Comparison of ENCODE assay signal across 21 cellular contexts in the genomic region with DNA sequence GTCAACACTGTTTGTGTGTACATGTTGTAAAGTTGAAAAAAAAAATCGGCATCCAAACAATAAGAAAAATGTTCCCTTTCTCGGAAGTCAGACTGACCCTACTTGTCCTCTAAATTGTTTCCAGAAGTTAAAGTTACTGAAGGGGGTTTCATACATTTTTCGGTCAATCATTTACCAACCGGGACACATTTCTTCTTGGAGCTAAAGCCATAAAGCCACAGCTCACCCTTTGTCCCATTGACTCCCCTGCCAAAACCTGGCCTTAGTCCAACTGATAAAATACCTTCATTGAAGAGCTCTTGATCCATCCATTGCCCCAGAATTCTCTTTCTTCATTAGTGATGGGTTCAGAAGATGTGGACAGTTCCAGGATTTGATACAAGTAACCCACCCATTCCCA.
"Had no signal": no experiment of that assay in that cellular context is flagged by ENCODE, and none has a peak within 500 bp of the region (broad histone marks: within the 10 kb centered on the region; RNA-seq: fewer than 3 reads in every experiment).

No MANE protein-coding gene starts in this region.

- H3K4me2 ChIP-seq: SK-N-SH had no signal

- H3K9ac ChIP-seq: SK-N-SH had no signal

- H3K9me3 ChIP-seq: lower lobe of right lung, prostate gland, sigmoid colon, SK-N-SH, spleen, thoracic aorta had no signal

- H3K36me3 Mint-ChIP-seq: activated naive CD8-positive, alpha-beta T cell treated with anti-CD3 and anti-CD28 coated beads for 36 hours; stimulated activated memory B cell treated with anti-CD40 and anti-IgM and Interleukin-4, amounts not matched to agents 10 μg/mL and 1 μg/mL and 100 μg/mL, for 72 hours; T-cell; WTC11 had no signal

- H3K9me3 Mint-ChIP-seq: activated CD4-positive, alpha-beta memory T cell treated with anti-CD3 and anti-CD28 coated beads, Interleukin-2, amount 10 ng/mL, durations not matched to agents 7 days and 5 days; activated naive CD8-positive, alpha-beta T cell treated with anti-CD3 and anti-CD28 coated beads for 36 hours; activated T-helper 17 cell treated with anti-CD3 and anti-CD28 coated beads, Interleukin-2, amount 50 U/mL, for 72 hours; nephron progenitor cell; stimulated activated memory B cell treated with anti-CD40 and anti-IgM and Interleukin-4, amounts not matched to agents 10 μg/mL and 1 μg/mL and 100 μg/mL, for 72 hours; T-cell; WTC11 had no signal

- H3K4me3 Mint-ChIP-seq: activated CD4-positive, alpha-beta memory T cell treated with anti-CD3 and anti-CD28 coated beads, Interleukin-2, amount 10 ng/mL, durations not matched to agents 7 days and 5 days; activated CD4-positive, alpha-beta T cell treated with anti-CD3 and anti-CD28 coated beads for 36 hours; activated naive CD8-positive, alpha-beta T cell treated with anti-CD3 and anti-CD28 coated beads for 36 hours; activated T-helper 17 cell treated with anti-CD3 and anti-CD28 coated beads, Interleukin-2, amount 50 U/mL, for 72 hours; nephron progenitor cell; stimulated activated memory B cell treated with anti-CD40 and anti-IgM and Interleukin-4, amounts not matched to agents 10 μg/mL and 1 μg/mL and 100 μg/mL, for 72 hours; T-cell; WTC11 had no signal

- H3K4me3 ChIP-seq: lower lobe of right lung, prostate gland, sigmoid colon, spleen, thoracic aorta had no signal

- H3K4me1 ChIP-seq: foreskin keratinocyte, lower lobe of right lung, prostate gland had no signal

- DNase-seq: activated CD4-positive, alpha-beta memory T cell treated with anti-CD3 and anti-CD28 coated beads, Interleukin-2, amount 10 ng/mL, durations not matched to agents 7 days and 5 days; activated CD4-positive, alpha-beta T cell treated with anti-CD3 and anti-CD28 coated beads for 36 hours; activated naive CD4-positive, alpha-beta T cell; activated naive CD8-positive, alpha-beta T cell treated with anti-CD3 and anti-CD28 coated beads for 36 hours; activated T-cell treated with anti-CD3 and anti-CD28 coated beads, Interleukin-2, amount 50 U/mL, for 1 hour; amniotic stem cell; foreskin keratinocyte; kidney; lower lobe of right lung; nephron progenitor cell; nucleus accumbens; sigmoid colon; SK-N-SH; spleen; stimulated activated CD4-positive, alpha-beta T cell treated with anti-CD3 and anti-CD28 coated beads, Interleukin-4, amount 100 ng/mL, for 4 hours; T-cell had no signal

- H3K27me3 ChIP-seq: foreskin keratinocyte, sigmoid colon had no signal

- H3K4me1 Mint-ChIP-seq: activated CD4-positive, alpha-beta memory T cell treated with anti-CD3 and anti-CD28 coated beads, Interleukin-2, amount 10 ng/mL, durations not matched to agents 7 days and 5 days; activated T-helper 17 cell treated with anti-CD3 and anti-CD28 coated beads, Interleukin-2, amount 50 U/mL, for 72 hours; stimulated activated memory B cell treated with anti-CD40 and anti-IgM and Interleukin-4, amounts not matched to agents 10 μg/mL and 1 μg/mL and 100 μg/mL, for 72 hours had no signal

- H3K27ac ChIP-seq: foreskin keratinocyte, lower lobe of right lung, prostate gland, sigmoid colon had no signal

- ATAC-seq: activated CD4-positive, alpha-beta T cell treated with anti-CD3 and anti-CD28 coated beads for 36 hours; activated T-helper 17 cell treated with anti-CD3 and anti-CD28 coated beads, Interleukin-2, amount 50 U/mL, for 72 hours; foreskin keratinocyte; lower lobe of right lung; stimulated activated memory B cell treated with anti-CD40 and anti-IgM and Interleukin-4, amounts not matched to agents 10 μg/mL and 1 μg/mL and 100 μg/mL, for 72 hours; T-cell; WTC11 had no signal

- FAIRE-seq: kidney had no signal

- H3K27ac Mint-ChIP-seq: activated CD4-positive, alpha-beta memory T cell treated with anti-CD3 and anti-CD28 coated beads, Interleukin-2, amount 10 ng/mL, durations not matched to agents 7 days and 5 days; activated CD4-positive, alpha-beta T cell treated with anti-CD3 and anti-CD28 coated beads for 36 hours; activated naive CD8-positive, alpha-beta T cell treated with anti-CD3 and anti-CD28 coated beads for 36 hours; activated T-helper 17 cell treated with anti-CD3 and anti-CD28 coated beads, Interleukin-2, amount 50 U/mL, for 72 hours; nephron progenitor cell; stimulated activated memory B cell treated with anti-CD40 and anti-IgM and Interleukin-4, amounts not matched to agents 10 μg/mL and 1 μg/mL and 100 μg/mL, for 72 hours; T-cell; WTC11 had no signal

- H3K36me3 ChIP-seq: lower lobe of right lung, prostate gland, sigmoid colon, spleen, thoracic aorta had no signal
